ENCODE assay signal across 16 cellular contexts in the genomic region with DNA sequence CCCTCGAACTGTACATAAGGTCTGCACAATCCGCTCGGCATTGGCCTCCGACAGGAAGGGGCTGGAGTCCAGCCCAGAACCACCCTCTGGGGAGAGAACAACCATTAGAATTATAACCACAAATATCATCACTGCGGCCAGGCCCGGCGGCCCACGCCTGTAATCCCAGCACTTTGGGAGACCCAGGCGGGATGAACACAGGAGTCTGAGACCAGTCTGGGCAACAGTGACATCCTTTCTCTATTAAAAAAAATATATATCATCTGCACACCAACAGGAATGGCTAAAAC. TPM values are rescaled to one million over a fixed set of nuclear protein-coding genes. Genes with fewer than 3 reads are reported as not detected.
DNase-seq lines count a peak whose midpoint lies in the region; ATAC-seq lines count a peak whose summit lies in the region.
"Had no signal": no experiment of that assay in that cellular context is flagged by ENCODE, and none has a peak within 500 bp of the region (broad histone marks: within the 10 kb centered on the region; RNA-seq: fewer than 3 reads in every experiment).

No MANE protein-coding gene starts in this region.

- no peaks in the 10 kb centered on the region for H3K4me1 ChIP-seq in right cardiac atrium (ENCODE audit: control insufficient read depth, insufficient read depth, low read length)

- intact Hi-C loops in Right ventricle myocardium inferior (cut with DNase I), result no loop called here
- intact Hi-C loops in cardiac septum (cut with DNase I), result no loop called here
- intact Hi-C loops in right cardiac atrium (cut with DNase I), result no loop called here

- H3K27me3 ChIP-seq in right cardiac atrium (ENCODE audit: control insufficient read depth, insufficient read depth) (no peaks in the 10 kb centered on the region), H7 (ENCODE audit: control insufficient read depth, insufficient read depth, low read length) (no peaks in the 10 kb centered on the region)

- peak; percentile 77 for DNase-seq in Right ventricle myocardium inferior (ENCODE audit: missing footprints)
- DNase-seq in cardiac septum (ENCODE audit: low spot score), result no peak
- peak; percentile 57 to 86 (median 78) for DNase-seq in right cardiac atrium
- DNase-seq in skeletal muscle cell (ENCODE audit: low read depth), result peak; percentile 72
- DNase-seq in HuH-7 (ENCODE audit: low spot score), result no peak
- no peak for DNase-seq in H7
- no peak for DNase-seq in DMS114 treated with DMSO at 0.1 percent for 48 hours (lab: John Stamatoyannopoulos, UW; ENCODE audit: unreplicated experiment)
- DNase-seq in NCI-H526 (lab: John Stamatoyannopoulos, UW), result no peak
- DNase-seq: DMS 273 treated with DMSO at 0.1 percent for 48 hours, H9, IMR-90, NCI-H187, NCI-H2107, NCI-H510A, NCI-H774, RPMI8226 had no signal

- 77% methylated on average over 9 of the region's 9 CpGs for WGBS in right cardiac atrium

- H3K4me3 ChIP-seq in right cardiac atrium (ENCODE audit: low read length), result no peak overlapping the region
- H3K4me3 ChIP-seq in skeletal muscle cell (ENCODE audit: low read depth, low read length), result no peak overlapping the region
- H3K4me3 ChIP-seq in H7 (ENCODE audit: insufficient read depth, low read depth, low read length), result no peak overlapping the region

- no peaks in the 10 kb centered on the region for H3K9me3 ChIP-seq in right cardiac atrium (ENCODE audit: control insufficient read depth, low read length)

- ATAC-seq in Right ventricle myocardium inferior (peak; percentile 27), right cardiac atrium (peak; percentile 21 to 33)

- peaks cover 15% of the 10 kb centered on the region for H3K36me3 ChIP-seq in H7 (replicated peaks; ENCODE audit: control insufficient read depth, insufficient read depth, low read length)

- H3K27ac ChIP-seq in right cardiac atrium (ENCODE audit: low read length), result peak overlapping the region; percentile 40

RNA-seq across cellular contexts. Expression of gene COQ8B, which starts 11.4 kb away (rescaled TPM):
- 37.4 TPM for total RNA-seq in Right ventricle myocardium inferior
- 18.1 TPM for total RNA-seq in cardiac septum
- total RNA-seq in right cardiac atrium, result 10 to 100 TPM; 22.8 to 34.0 (median 29.0) TPM
- 23.8 TPM for polyA plus RNA-seq in right cardiac atrium
- total RNA-seq in H7 (2014; rRNA removed; shearing (Covaris generic)), result 73.8 and 82.7 TPM in 2 replicates

RNA-seq across cellular contexts. Expression of gene ITPKC, which starts 11.6 kb away (rescaled TPM):
- total RNA-seq in Right ventricle myocardium inferior (12.6 TPM), cardiac septum (10.0 TPM), right cardiac atrium (10 to 100 TPM in 2 of 4 donors, 1 to 10 TPM in 2; 7.6 to 15.8 (median 10.8) TPM)
- 13.4 TPM for polyA plus RNA-seq in right cardiac atrium
- 10.5 and 14.0 TPM in 2 replicates for total RNA-seq in H7 (2014; rRNA removed; shearing (Covaris generic))

RNA-seq across cellular contexts. Expression of gene NUMBL, which starts 14.9 kb away (rescaled TPM):
- total RNA-seq in Right ventricle myocardium inferior (16.8 TPM), cardiac septum (20.7 TPM), right cardiac atrium (10 to 100 TPM; 18.6 to 22.9 (median 20.4) TPM)
- polyA plus RNA-seq in right cardiac atrium, result 12.4 TPM
- 18.3 and 23.1 TPM in 2 replicates for total RNA-seq in H7 (2014; rRNA removed; shearing (Covaris generic))

RNA-seq across cellular contexts. Expression of gene ACTMAP, which starts 45.0 kb away (rescaled TPM):
- total RNA-seq in Right ventricle myocardium inferior (6.4 TPM), cardiac septum (9.2 TPM), right cardiac atrium (1 to 10 TPM; 4.5 to 6.1 (median 5.1) TPM)
- polyA plus RNA-seq in right cardiac atrium, result 5.1 TPM
- 3.1 and 4.7 TPM in 2 replicates for total RNA-seq in H7 (2014; rRNA removed; shearing (Covaris generic))

RNA-seq across cellular contexts. Expression of gene SNRPA, which starts 45.7 kb away (rescaled TPM):
- total RNA-seq in Right ventricle myocardium inferior, result 32.4 TPM
- total RNA-seq in cardiac septum, result 32.9 TPM
- total RNA-seq in right cardiac atrium, result 10 to 100 TPM; 32.3 to 44.9 (median 39.5) TPM
- 27.0 TPM for polyA plus RNA-seq in right cardiac atrium
- 440 and 502 TPM in 2 replicates for total RNA-seq in H7 (2014; rRNA removed; shearing (Covaris generic))

Comparison
In these comparisons a context has a peak if more than half of its experiments do, and no peak if none do; other contexts are left out.
1. DNase-seq: peak in Right ventricle myocardium inferior (single experiment), right cardiac atrium (3 of 3) and skeletal muscle cell (single experiment); none in cardiac septum (single experiment), HuH-7 (single experiment), H7 (single experiment), DMS114 treated with DMSO at 0.1 percent for 48 hours (single experiment) and NCI-H526 (0 of 2).